ENCODE assay signal across 19 cellular contexts in the genomic region with DNA sequence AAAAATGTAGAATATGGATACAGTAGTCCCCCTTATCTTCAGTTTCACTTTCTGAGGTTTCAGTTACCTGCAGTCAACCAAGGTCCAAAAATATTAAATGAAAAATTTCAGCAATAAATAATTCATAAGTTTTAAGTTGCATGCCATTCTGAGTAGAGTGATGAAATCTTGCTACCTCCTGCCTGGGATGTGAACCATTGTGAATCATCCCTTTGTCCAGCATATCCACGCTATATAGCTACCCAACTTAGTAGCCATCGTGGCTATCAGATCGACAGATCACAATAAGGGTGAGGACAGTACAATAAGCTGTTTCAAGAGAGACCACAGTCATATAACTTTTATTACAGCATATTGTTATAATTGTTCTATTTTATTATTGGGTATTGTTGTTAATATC. TPM values are rescaled to one million over a fixed set of nuclear protein-coding genes. Genes with fewer than 3 reads are reported as not detected.
DNase-seq lines count a peak whose midpoint lies in the region; ATAC-seq and TF ChIP-seq lines count a peak whose summit lies in the region.
"Had no signal": no experiment of that assay in that cellular context is flagged by ENCODE, and none has a peak within 500 bp of the region (broad histone marks: within the 10 kb centered on the region; RNA-seq: fewer than 3 reads in every experiment).

No MANE protein-coding gene starts in this region.

- intact Hi-C loops in naive thymus-derived CD4-positive, alpha-beta T cell (cut with micrococcal nuclease), result no loop called here
- intact Hi-C loops in prostate gland (cut with DNase I), result no loop called here

- H3K4me3 Mint-ChIP-seq in CD4-positive, CD25-positive, alpha-beta regulatory T cell, result peak overlapping the region in 3 of 4 donors; percentile 39 to 98 (median 96)
- peak overlapping the region; percentile 92 for H3K4me3 Mint-ChIP-seq in activated T-helper 17 cell treated with anti-CD3 and anti-CD28 coated beads, Interleukin-2, amount 50 U/mL, for 72 hours
- H3K4me3 Mint-ChIP-seq in naive thymus-derived CD4-positive, alpha-beta T cell, result peak overlapping the region in 7 of 10 donors; percentile 44 to 99 (median 97)

- H3K36me3 ChIP-seq in CD4-positive, CD25-positive, alpha-beta regulatory T cell (ENCODE audit: control insufficient read depth, insufficient read depth, low read length), result no peaks in the 10 kb centered on the region
- H3K36me3 ChIP-seq in GM23248 (ENCODE audit: low read depth) (no peaks in the 10 kb centered on the region), prostate gland (no peaks in the 10 kb centered on the region)
- peaks cover 0 to 3% (median 0%) of the 10 kb centered on the region in 3 experiments for H3K36me3 ChIP-seq in naive thymus-derived CD4-positive, alpha-beta T cell (ENCODE audit: control insufficient read depth in 2 of 3, insufficient read depth in 3 of 3, low read length in 3 of 3)
- H3K36me3 ChIP-seq: MG63, vagina had no signal

- H3K9me2 ChIP-seq in GM23248 (ENCODE audit: insufficient read depth), result no peaks in the 10 kb centered on the region

- no peak overlapping the region for H3K9ac ChIP-seq in GM23248

- H3K4me1 Mint-ChIP-seq in CD4-positive, CD25-positive, alpha-beta regulatory T cell, result peaks cover 8 to 24% (median 14%) of the 10 kb centered on the region in 4 donors
- H3K4me1 Mint-ChIP-seq in activated T-helper 17 cell treated with anti-CD3 and anti-CD28 coated beads, Interleukin-2, amount 50 U/mL, for 72 hours, result peaks cover 6% of the 10 kb centered on the region
- peaks cover 6 to 27% (median 18%) of the 10 kb centered on the region in 7 donors for H3K4me1 Mint-ChIP-seq in naive thymus-derived CD4-positive, alpha-beta T cell

- H3F3A ChIP-seq in GM23248 (ENCODE audit: insufficient read depth), result 0 out of 2 replicates have a peak, but pooled peaks cover 5% of the 10 kb centered on the region

- H3K4me3 ChIP-seq in CD4-positive, CD25-positive, alpha-beta regulatory T cell (ENCODE audit: low read depth, low read length), result no peak overlapping the region
- no peak overlapping the region for H3K4me3 ChIP-seq in GM23248
- no peak overlapping the region for H3K4me3 ChIP-seq in naive thymus-derived CD4-positive, alpha-beta T cell (ENCODE audit: low read length)
- no peak overlapping the region for H3K4me3 ChIP-seq in prostate gland

- DNase-seq in CD4-positive, CD25-positive, alpha-beta regulatory T cell, result no peak
- peak; percentile 25 for DNase-seq in GM23248
- DNase-seq in naive thymus-derived CD4-positive, alpha-beta T cell, result no peak
- no peak for DNase-seq in retina
- no peak for DNase-seq in T-helper 1 cell
- no peak for DNase-seq in stimulated activated CD4-positive, alpha-beta T cell treated with anti-CD3 and anti-CD28 coated beads, Interleukin-4, amount 100 ng/mL, for 1 hour
- no peak for DNase-seq in prostate gland (ENCODE audit: low spot score)
- DNase-seq: activated CD4-positive, alpha-beta memory T cell treated with anti-CD3 and anti-CD28 coated beads for 36 hours; activated naive CD4-positive, alpha-beta T cell treated with anti-CD3 and anti-CD28 coated beads for 36 hours; activated T-cell treated with anti-CD3 and anti-CD28 coated beads, Interleukin-2, amount 50 U/mL, for 1 hour; GDM1; kidney glomerular epithelial cell; MG63; NCI-H1436 treated with DMSO at 0.1 percent for 48 hours; NCI-H524; posterior cingulate gyrus; T1000 had no signal

- H3K79me2 ChIP-seq in GM23248 (ENCODE audit: insufficient read depth), result peaks cover 31% of the 10 kb centered on the region

- ATAC-seq in CD4-positive, CD25-positive, alpha-beta regulatory T cell (ENCODE audit: low read depth in 2 of 2), result no peak
- ATAC-seq in activated T-helper 17 cell treated with anti-CD3 and anti-CD28 coated beads, Interleukin-2, amount 50 U/mL, for 72 hours (replicated peaks), result no peak
- ATAC-seq in naive thymus-derived CD4-positive, alpha-beta T cell, result no peak

- H3K27ac Mint-ChIP-seq in CD4-positive, CD25-positive, alpha-beta regulatory T cell, result no peak overlapping the region
- no peak overlapping the region for H3K27ac Mint-ChIP-seq in activated T-helper 17 cell treated with anti-CD3 and anti-CD28 coated beads, Interleukin-2, amount 50 U/mL, for 72 hours
- H3K27ac Mint-ChIP-seq in naive thymus-derived CD4-positive, alpha-beta T cell, result peak overlapping the region in 2 of 9 donors; percentile 36 to 93
- H3K27ac Mint-ChIP-seq: activated CD4-positive, alpha-beta memory T cell treated with anti-CD3 and anti-CD28 coated beads for 36 hours; activated naive CD4-positive, alpha-beta T cell treated with anti-CD3 and anti-CD28 coated beads for 36 hours had no signal

- 78 to 85% methylated on average over 3 of the region's 3 CpGs for WGBS in GM23248 (ENCODE audit: low coverage in 1 of 2, low lambda C conversion rate in 2 of 2, missing lambda C conversion rate in 2 of 2), 2 experiments
- 97% methylated on average over 3 of the region's 3 CpGs for WGBS in prostate gland

- H3K36me3 Mint-ChIP-seq in CD4-positive, CD25-positive, alpha-beta regulatory T cell, result no peaks in the 10 kb centered on the region
- H3K36me3 Mint-ChIP-seq in activated T-helper 17 cell treated with anti-CD3 and anti-CD28 coated beads, Interleukin-2, amount 50 U/mL, for 72 hours (ENCODE audit: low read depth), result peaks cover 9% of the 10 kb centered on the region
- peaks cover 0 to 4% (median 0%) of the 10 kb centered on the region in 5 donors for H3K36me3 Mint-ChIP-seq in naive thymus-derived CD4-positive, alpha-beta T cell

- POLR2A ChIA-PET in naive thymus-derived CD4-positive, alpha-beta T cell (lab: Charles Lee), result no interaction called here

- peaks cover 38% of the 10 kb centered on the region for H3K27me3 Mint-ChIP-seq in CD4-positive, CD25-positive, alpha-beta regulatory T cell
- peaks cover 10% of the 10 kb centered on the region for H3K27me3 Mint-ChIP-seq in activated T-helper 17 cell treated with anti-CD3 and anti-CD28 coated beads, Interleukin-2, amount 50 U/mL, for 72 hours
- peaks cover 0 to 35% (median 4%) of the 10 kb centered on the region in 5 donors for H3K27me3 Mint-ChIP-seq in naive thymus-derived CD4-positive, alpha-beta T cell

- H3K9me3 ChIP-seq in CD4-positive, CD25-positive, alpha-beta regulatory T cell (ENCODE audit: control insufficient read depth in 2 of 2, low read length in 2 of 2), result no peaks in the 10 kb centered on the region
- H3K9me3 ChIP-seq in GM23248 (ENCODE audit: low read depth) (no peaks in the 10 kb centered on the region), prostate gland (no peaks in the 10 kb centered on the region)
- no peaks in the 10 kb centered on the region for H3K9me3 ChIP-seq in naive thymus-derived CD4-positive, alpha-beta T cell (ENCODE audit: control insufficient read depth in 2 of 3, low read length in 3 of 3)
- H3K9me3 ChIP-seq: MG63, vagina had no signal

- in situ Hi-C loops in GM23248 (cut with MboI), result no loop called here

- TF ChIP-seq POLR2A in prostate gland (IDR thresholded peaks at IDR 0.05), result no peak

- no peak overlapping the region for H3K27ac ChIP-seq in CD4-positive, CD25-positive, alpha-beta regulatory T cell (ENCODE audit: insufficient read depth, low read length, poor library complexity, severe bottlenecking)
- H3K27ac ChIP-seq in GM23248 (no peak overlapping the region), prostate gland (no peak overlapping the region)
- H3K27ac ChIP-seq in naive thymus-derived CD4-positive, alpha-beta T cell (ENCODE audit: low read depth, low read length), result no peak overlapping the region

- peaks cover 26% of the 10 kb centered on the region for H3K27me3 ChIP-seq in CD4-positive, CD25-positive, alpha-beta regulatory T cell (ENCODE audit: control insufficient read depth, insufficient read depth, low read length)
- H3K27me3 ChIP-seq in GM23248 (replicated peaks; ENCODE audit: insufficient read depth) (no peaks in the 10 kb centered on the region), prostate gland (replicated peaks; ENCODE audit: insufficient read depth) (no peaks in the 10 kb centered on the region)
- H3K27me3 ChIP-seq in naive thymus-derived CD4-positive, alpha-beta T cell (ENCODE audit: control insufficient read depth in 2 of 2, insufficient read depth in 2 of 2, low read length in 2 of 2), result no peaks in the 10 kb centered on the region
- H3K27me3 ChIP-seq: MG63, vagina had no signal

- H2AFZ ChIP-seq in GM23248, result no peak overlapping the region

- peaks cover 14% of the 10 kb centered on the region for H3K4me1 ChIP-seq in CD4-positive, CD25-positive, alpha-beta regulatory T cell (ENCODE audit: control insufficient read depth, insufficient read depth, low read length, poor library complexity, severe bottlenecking)
- H3K4me1 ChIP-seq in GM23248 (ENCODE audit: insufficient read depth), result 0 out of 2 replicates have a peak, but pooled peaks cover 7% of the 10 kb centered on the region
- H3K4me1 ChIP-seq in naive thymus-derived CD4-positive, alpha-beta T cell (ENCODE audit: control insufficient read depth in 2 of 2, insufficient read depth in 2 of 2, low read length in 2 of 2), result peaks cover 4 to 8% of the 10 kb centered on the region in 2 donors
- H3K4me1 ChIP-seq in prostate gland (replicated peaks), result no peaks in the 10 kb centered on the region

- CTCF ChIA-PET in naive thymus-derived CD4-positive, alpha-beta T cell (lab: Charles Lee), result no interaction called here

- no peaks in the 10 kb centered on the region for H4K20me1 ChIP-seq in GM23248 (ENCODE audit: insufficient read depth)

- TF ChIP-seq CTCF in prostate gland (IDR thresholded peaks at IDR 0.05), result no peak

- H3K4me2 ChIP-seq in GM23248 (ENCODE audit: unreplicated experiment), result no peak overlapping the region

- peaks cover 0 to 1% (median 0%) of the 10 kb centered on the region in 7 donors for H3K9me3 Mint-ChIP-seq in CD4-positive, CD25-positive, alpha-beta regulatory T cell
- H3K9me3 Mint-ChIP-seq in activated T-helper 17 cell treated with anti-CD3 and anti-CD28 coated beads, Interleukin-2, amount 50 U/mL, for 72 hours, result no peaks in the 10 kb centered on the region
- no peaks in the 10 kb centered on the region for H3K9me3 Mint-ChIP-seq in naive thymus-derived CD4-positive, alpha-beta T cell
- H3K9me3 Mint-ChIP-seq: activated CD4-positive, alpha-beta memory T cell treated with anti-CD3 and anti-CD28 coated beads for 36 hours; activated naive CD4-positive, alpha-beta T cell treated with anti-CD3 and anti-CD28 coated beads for 36 hours had no signal

RNA-seq across cellular contexts. Expression of gene LARS2, which starts 1.2 kb away (rescaled TPM):
- total RNA-seq in CD4-positive, CD25-positive, alpha-beta regulatory T cell, result 20.3 TPM
- 1 to 10 TPM; 5.2 to 6.3 (median 6.2) TPM for polyA plus RNA-seq in CD4-positive, CD25-positive, alpha-beta regulatory T cell
- 13.7 and 18.2 TPM in 2 replicates for total RNA-seq in GM23248 (2014; rRNA removed; shearing (Covaris generic))
- 7.1 and 7.5 TPM in 2 replicates for polyA plus RNA-seq in GM23248 (2016; fragmentation: Nextera tagmentation; extraction: Ambion mirVana)
- total RNA-seq in activated T-helper 17 cell treated with anti-CD3 and anti-CD28 coated beads, Interleukin-2, amount 50 U/mL, for 72 hours, result 10 to 100 TPM; 14.8 to 38.0 TPM
- 10 to 100 TPM; 17.1 to 32.2 (median 19.6) TPM for total RNA-seq in naive thymus-derived CD4-positive, alpha-beta T cell
- 10 to 100 TPM in 1 of 2 donors, 1 to 10 TPM in 1; 6.1 to 10.9 TPM for polyA plus RNA-seq in naive thymus-derived CD4-positive, alpha-beta T cell
- total RNA-seq in prostate gland, result 10 to 100 TPM; 17.8 to 22.0 TPM
